In the genomic region with DNA sequence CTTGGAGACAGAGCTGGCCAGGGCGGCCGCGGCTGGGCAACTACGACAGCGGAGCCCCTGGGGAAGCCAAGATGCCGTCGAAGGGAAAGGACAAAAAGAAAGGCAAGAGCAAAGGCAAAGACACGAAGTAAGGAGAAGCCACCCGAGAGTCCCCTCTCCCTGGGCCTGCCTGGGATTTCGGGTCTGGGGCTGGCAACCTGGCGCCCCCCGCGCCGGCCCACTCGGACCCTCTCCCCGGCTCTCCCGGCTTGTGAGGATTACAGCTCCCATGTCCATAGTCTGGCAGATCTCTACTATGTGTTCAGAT, we compare ENCODE assay signal across 8 cellular contexts. TPM values are rescaled to one million over a fixed set of nuclear protein-coding genes. Genes with fewer than 3 reads are reported as not detected.
A peak's percentile ranks its signal among the peaks of the same experiment; 100 is the strongest.
DNase-seq lines count a peak whose midpoint lies in the region; ATAC-seq and TF ChIP-seq lines count a peak whose summit lies in the region.

No MANE protein-coding gene starts in this region.

- no peak for TF ChIP-seq POLR2A in Peyer's patch (IDR thresholded peaks at IDR 0.05)
- TF ChIP-seq POLR2A in esophagus muscularis mucosa (IDR thresholded peaks at IDR 0.05; ENCODE audit: low read depth), result no peak

- ATAC-seq in psoas muscle (peak in 1 of 4 donors; percentile 3), GM21619 (IDR thresholded peaks at IDR 0.05; ENCODE audit: unreplicated experiment) (no peak), GM21786 (IDR thresholded peaks at IDR 0.05; ENCODE audit: unreplicated experiment) (no peak)

- no peak for TF ChIP-seq CTCF in GM12875 (IDR thresholded peaks at IDR 0.05; ENCODE audit: borderline replicate concordance, insufficient read depth, low read depth, low read length)
- TF ChIP-seq CTCF in Peyer's patch (IDR thresholded peaks at IDR 0.05), result peak in 1 of 6 experiments; percentile 3
- no peak for TF ChIP-seq CTCF in esophagus muscularis mucosa (IDR thresholded peaks at IDR 0.05)
- no peak for TF ChIP-seq CTCF in psoas muscle (IDR thresholded peaks at IDR 0.05)

- peak overlapping the region; percentile 82 to 100 (median 96) for H3K27ac ChIP-seq in Peyer's patch
- peak overlapping the region; percentile 95 to 99 (median 98) for H3K27ac ChIP-seq in esophagus muscularis mucosa (replicated peaks in 1 of 4)
- H3K27ac ChIP-seq in psoas muscle, result peak overlapping the region; percentile 99

- no peak for DNase-seq in Peyer's patch
- DNase-seq in esophagus muscularis mucosa (ENCODE audit: extremely low spot score), result no peak
- no peak for DNase-seq in psoas muscle
- no peak for DNase-seq in foreskin melanocyte
- no peak for DNase-seq in NCI-H2029 (lab: John Stamatoyannopoulos, UW)

- H3K4me3 ChIP-seq in GM12875 (ENCODE audit: low read depth, low read length) (peak overlapping the region; percentile 99), Peyer's patch (peak overlapping the region; percentile 59 to 91 (median 78)), esophagus muscularis mucosa (peak overlapping the region; percentile 80 to 91 (median 86)), psoas muscle (peak overlapping the region; percentile 97)

- intact Hi-C loops in esophagus muscularis mucosa (cut with DNase I), result loop anchor here (5.0 kb wide), 2 partner anchors 67 to 132 kb away; a partner anchor contains a TSS
- intact Hi-C loops in psoas muscle (cut with DNase I), result loop anchor here in 1 of 2 donors (2.0 kb wide), 1 partner anchor 69 kb away; a partner anchor contains a TSS

- H3K27me3 ChIP-seq in Peyer's patch, result no peaks in the 10 kb centered on the region
- H3K27me3 ChIP-seq in esophagus muscularis mucosa, result no peaks in the 10 kb centered on the region
- no peaks in the 10 kb centered on the region for H3K27me3 ChIP-seq in psoas muscle (ENCODE audit: insufficient read depth in 3 of 3, low read length in 2 of 3)

- peaks cover 0 to 20% (median 4%) of the 10 kb centered on the region in 4 donors for H3K4me1 ChIP-seq in Peyer's patch
- H3K4me1 ChIP-seq in esophagus muscularis mucosa, result peaks cover 11 to 23% (median 17%) of the 10 kb centered on the region in 4 donors
- H3K4me1 ChIP-seq in psoas muscle, result peaks cover 3% of the 10 kb centered on the region

- H3K9me3 ChIP-seq in Peyer's patch, result no peaks in the 10 kb centered on the region
- H3K9me3 ChIP-seq in esophagus muscularis mucosa, result no peaks in the 10 kb centered on the region
- H3K9me3 ChIP-seq in psoas muscle, result no peaks in the 10 kb centered on the region

- H3K36me3 ChIP-seq in Peyer's patch (no peaks in the 10 kb centered on the region), esophagus muscularis mucosa (peaks cover 0 to 5% (median 2%) of the 10 kb centered on the region in 4 donors), psoas muscle (ENCODE audit: insufficient read depth in 1 of 2, low read depth in 1 of 2) (peaks cover 0 to 11% of the 10 kb centered on the region in 2 donors)

- no CpG with 5 or more reads among the region's 17 CpGs for WGBS in esophagus muscularis mucosa
- 0 to 1% (median 0%) methylated on average over 15 to 17 of the region's 17 CpGs for WGBS in psoas muscle, 3 donors

- TF ChIP-seq EP300 in esophagus muscularis mucosa (IDR thresholded peaks at IDR 0.05), result no peak

RNA-seq across cellular contexts. Expression of a gene that starts 0.2 kb away (rescaled TPM):
- 1 to 10 TPM in 3 of 4 donors, under 1 TPM in 1; 0.53 to 5.3 (median 3.0) TPM for total RNA-seq in Peyer's patch
- 10 to 100 TPM in 2 of 4 donors, 1 to 10 TPM in 2; 8.6 to 11.8 (median 9.9) TPM for total RNA-seq in esophagus muscularis mucosa
- 1 to 10 TPM; 1.0 to 1.7 (median 1.3) TPM for total RNA-seq in psoas muscle
- 1 to 10 TPM; 1.1 to 3.2 (median 2.1) TPM for polyA plus RNA-seq in psoas muscle

RNA-seq across cellular contexts. Expression of a gene that starts 0.3 kb away (rescaled TPM):
- total RNA-seq in Peyer's patch (100 to 1,000 TPM in 3 of 4 donors, 10 to 100 TPM in 1; 28.9 to 300 (median 148) TPM), esophagus muscularis mucosa (1 to 10 TPM; 5.5 to 9.6 (median 6.0) TPM), psoas muscle (10 to 100 TPM in 1 of 4 donors, 1 to 10 TPM in 3; 5.2 to 11.5 (median 9.1) TPM)
- 1 to 10 TPM; 4.6 to 9.1 (median 5.0) TPM for polyA plus RNA-seq in psoas muscle
